14 cellular contexts compared by ENCODE assay signal in the genomic region with DNA sequence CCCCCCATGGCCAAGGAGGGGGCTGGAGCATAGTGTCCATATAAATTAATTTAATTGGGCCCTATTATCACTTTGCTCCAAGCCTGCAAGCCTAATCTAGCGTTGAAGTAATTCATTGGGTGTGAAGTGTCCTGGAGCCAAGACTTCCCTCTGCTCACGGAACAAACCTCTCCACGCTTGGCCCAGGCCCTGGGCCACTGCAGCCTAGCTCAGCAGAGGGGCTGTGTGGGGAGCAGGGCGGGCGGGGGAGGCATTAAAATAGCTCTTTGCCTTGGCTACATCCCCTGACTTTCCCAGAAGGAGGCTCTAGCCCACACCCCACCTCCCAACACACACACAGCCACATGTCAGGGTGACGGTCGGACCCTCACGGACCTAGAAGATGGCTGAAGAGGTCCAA.
A peak's percentile ranks its signal among the peaks of the same experiment; 100 is the strongest.
DNase-seq lines count a peak whose midpoint lies in the region; ATAC-seq, FAIRE-seq and TF ChIP-seq lines count a peak whose summit lies in the region.
"Had no signal": no experiment of that assay in that cellular context is flagged by ENCODE, and none has a peak within 500 bp of the region (broad histone marks: within the 10 kb centered on the region; RNA-seq: fewer than 3 reads in every experiment).

No MANE protein-coding gene starts in this region.

- no peaks in the 10 kb centered on the region for H3K9me3 Mint-ChIP-seq in activated CD4-positive, alpha-beta T cell treated with anti-CD3 and anti-CD28 coated beads, Interleukin-2, amount 10 ng/mL, durations not matched to agents 24 days and 14 days
- H3K9me3 Mint-ChIP-seq: CD4-positive, alpha-beta T cell had no signal

- WGBS in heart left ventricle, 4 donors, result 40 to 66% (median 52%) methylated on average over 6 to 8 of the region's 8 CpGs
- 40% methylated on average over 8 of the region's 8 CpGs for WGBS in right cardiac atrium
- WGBS in aorta, 2 donors, result 48 to 64% methylated on average over 8 of the region's 8 CpGs

- no peak overlapping the region for H3K27ac Mint-ChIP-seq in activated CD4-positive, alpha-beta T cell treated with anti-CD3 and anti-CD28 coated beads, Interleukin-2, amount 10 ng/mL, durations not matched to agents 24 days and 14 days
- H3K27ac Mint-ChIP-seq: CD4-positive, alpha-beta T cell had no signal

- no peak overlapping the region for H3K4me3 Mint-ChIP-seq in activated CD4-positive, alpha-beta T cell treated with anti-CD3 and anti-CD28 coated beads, Interleukin-2, amount 10 ng/mL, durations not matched to agents 24 days and 14 days
- H3K4me3 Mint-ChIP-seq: CD4-positive, alpha-beta T cell had no signal

- no peak overlapping the region for H3K27ac ChIP-seq in right atrium auricular region
- no peak overlapping the region for H3K27ac ChIP-seq in heart left ventricle
- no peak overlapping the region for H3K27ac ChIP-seq in right cardiac atrium (ENCODE audit: low read length)
- H3K27ac ChIP-seq in aorta (ENCODE audit: low read depth in 1 of 2, low read length in 2 of 2), result no peak overlapping the region
- H3K27ac ChIP-seq: BLaER1 treated with 17β-estradiol and CSF1 and Interleukin-3, amounts not matched to agents 10 nM and 100 nM; HL-60 had no signal

- peaks cover 6% of the 10 kb centered on the region for H3K27me3 Mint-ChIP-seq in activated CD4-positive, alpha-beta T cell treated with anti-CD3 and anti-CD28 coated beads, Interleukin-2, amount 10 ng/mL, durations not matched to agents 24 days and 14 days
- H3K27me3 Mint-ChIP-seq: CD4-positive, alpha-beta T cell had no signal

- intact Hi-C loops in Right ventricle myocardium inferior (cut with DNase I), result no loop called here
- intact Hi-C loops in heart left ventricle (cut with DNase I), result no loop called here
- intact Hi-C loops in right cardiac atrium (cut with DNase I), result no loop called here
- intact Hi-C loops in aorta (cut with DNase I), result no loop called here
- intact Hi-C loops in activated CD4-positive, alpha-beta T cell treated with anti-CD3 and anti-CD28 coated beads, Interleukin-2, amount 10 ng/mL, durations not matched to agents 24 days and 14 days (cut with micrococcal nuclease), result no loop called here

- H3K27me3 ChIP-seq in right atrium auricular region, result no peaks in the 10 kb centered on the region
- no peaks in the 10 kb centered on the region for H3K27me3 ChIP-seq in heart left ventricle
- H3K27me3 ChIP-seq in right cardiac atrium (ENCODE audit: control insufficient read depth, insufficient read depth), result no peaks in the 10 kb centered on the region
- H3K27me3 ChIP-seq in aorta (ENCODE audit: control insufficient read depth in 1 of 2, insufficient read depth in 2 of 2, low read length in 1 of 2), result no peaks in the 10 kb centered on the region
- H3K27me3 ChIP-seq: BLaER1 treated with 17β-estradiol and CSF1 and Interleukin-3, amounts not matched to agents 10 nM and 100 nM had no signal

- no peak for TF ChIP-seq CTCF in right atrium auricular region (IDR thresholded peaks at IDR 0.05)
- TF ChIP-seq CTCF in heart left ventricle (IDR thresholded peaks at IDR 0.05), result no peak

- peak; percentile 75 for DNase-seq in Right ventricle myocardium inferior (ENCODE audit: missing footprints)
- no peak for DNase-seq in right atrium auricular region (ENCODE audit: low spot score)
- peak in 4 of 5 donors; percentile 50 to 72 (median 65) for DNase-seq in heart left ventricle
- DNase-seq in right cardiac atrium, result peak; percentile 35 to 85 (median 84)
- no peak for DNase-seq in aorta
- DNase-seq in GM12892 (ENCODE audit: insufficient read length), result no peak
- no peak for DNase-seq in activated CD4-positive, alpha-beta T cell treated with anti-CD3 and anti-CD28 coated beads, Interleukin-2, amount 10 ng/mL, durations not matched to agents 24 days and 14 days
- DNase-seq: ACHN; CD4-positive, alpha-beta T cell had no signal

- H3K36me3 Mint-ChIP-seq in activated CD4-positive, alpha-beta T cell treated with anti-CD3 and anti-CD28 coated beads, Interleukin-2, amount 10 ng/mL, durations not matched to agents 24 days and 14 days (ENCODE audit: low read depth), result no peaks in the 10 kb centered on the region

- TF ChIP-seq POLR2A in heart left ventricle (IDR thresholded peaks at IDR 0.05) (no peak), GM12892 (IDR thresholded peaks at IDR 0.05; ENCODE audit: low read depth, low read length) (no peak)

- no peak for FAIRE-seq in GM12892 (lab: Jason Lieb, UNC)
- FAIRE-seq: GM12878, GM19239 had no signal

- H3K36me3 ChIP-seq in right atrium auricular region, result no peaks in the 10 kb centered on the region
- H3K36me3 ChIP-seq in heart left ventricle, result no peaks in the 10 kb centered on the region
- no peaks in the 10 kb centered on the region for H3K36me3 ChIP-seq in aorta (ENCODE audit: control insufficient read depth in 1 of 2, insufficient read depth in 2 of 2, low read length in 1 of 2)
- H3K36me3 ChIP-seq: BLaER1 treated with 17β-estradiol and CSF1 and Interleukin-3, amounts not matched to agents 10 nM and 100 nM had no signal

- ATAC-seq in Right ventricle myocardium inferior, result peak; percentile 91
- ATAC-seq in heart left ventricle, result peak; percentile 85 to 94 (median 92)
- ATAC-seq in right cardiac atrium, result peak; percentile 80 to 89
- peak; percentile 22 for ATAC-seq in aorta (ENCODE audit: low FRiP score)
- no peak for ATAC-seq in GM18873 (IDR thresholded peaks at IDR 0.05; ENCODE audit: low FRiP score, unreplicated experiment)
- ATAC-seq: GM12878 had no signal

- peaks cover 0 to 15% of the 10 kb centered on the region in 2 donors for H3K4me1 ChIP-seq in right atrium auricular region
- H3K4me1 ChIP-seq in heart left ventricle, result peaks cover 0 to 17% (median 5%) of the 10 kb centered on the region in 12 donors
- peaks cover 3% of the 10 kb centered on the region for H3K4me1 ChIP-seq in right cardiac atrium (ENCODE audit: control insufficient read depth, insufficient read depth, low read length)
- no peaks in the 10 kb centered on the region for H3K4me1 ChIP-seq in aorta (ENCODE audit: control insufficient read depth in 1 of 2, insufficient read depth in 2 of 2, low read length in 2 of 2)
- H3K4me1 ChIP-seq: BLaER1 treated with 17β-estradiol and CSF1 and Interleukin-3, amounts not matched to agents 10 nM and 100 nM had no signal

- H3K9me3 ChIP-seq in right atrium auricular region (no peaks in the 10 kb centered on the region), heart left ventricle (no peaks in the 10 kb centered on the region), right cardiac atrium (ENCODE audit: control insufficient read depth, low read length) (no peaks in the 10 kb centered on the region), aorta (ENCODE audit: control insufficient read depth, low read length) (no peaks in the 10 kb centered on the region)
- H3K9me3 ChIP-seq: BLaER1 treated with 17β-estradiol and CSF1 and Interleukin-3, amounts not matched to agents 10 nM and 100 nM had no signal

- no peak overlapping the region for H3K4me3 ChIP-seq in right atrium auricular region
- H3K4me3 ChIP-seq in heart left ventricle, result no peak overlapping the region
- no peak overlapping the region for H3K4me3 ChIP-seq in right cardiac atrium (ENCODE audit: low read length)
- no peak overlapping the region for H3K4me3 ChIP-seq in aorta (ENCODE audit: low read length in 2 of 2)
- H3K4me3 ChIP-seq: BLaER1 treated with 17β-estradiol and CSF1 and Interleukin-3, amounts not matched to agents 10 nM and 100 nM; GM12878 had no signal

- no peaks in the 10 kb centered on the region for H3K4me1 Mint-ChIP-seq in activated CD4-positive, alpha-beta T cell treated with anti-CD3 and anti-CD28 coated beads, Interleukin-2, amount 10 ng/mL, durations not matched to agents 24 days and 14 days

Comparison
In these comparisons a context has a peak if more than half of its experiments do, and no peak if none do; other contexts are left out.
1. DNase-seq: peak in Right ventricle myocardium inferior (single experiment), heart left ventricle (4 of 5) and right cardiac atrium (3 of 3); none in right atrium auricular region (single experiment), aorta (0 of 2), GM12892 (single experiment) and activated CD4-positive, alpha-beta T cell treated with anti-CD3 and anti-CD28 coated beads, Interleukin-2, amount 10 ng/mL, durations not matched to agents 24 days and 14 days (single experiment).